In the genomic region with DNA sequence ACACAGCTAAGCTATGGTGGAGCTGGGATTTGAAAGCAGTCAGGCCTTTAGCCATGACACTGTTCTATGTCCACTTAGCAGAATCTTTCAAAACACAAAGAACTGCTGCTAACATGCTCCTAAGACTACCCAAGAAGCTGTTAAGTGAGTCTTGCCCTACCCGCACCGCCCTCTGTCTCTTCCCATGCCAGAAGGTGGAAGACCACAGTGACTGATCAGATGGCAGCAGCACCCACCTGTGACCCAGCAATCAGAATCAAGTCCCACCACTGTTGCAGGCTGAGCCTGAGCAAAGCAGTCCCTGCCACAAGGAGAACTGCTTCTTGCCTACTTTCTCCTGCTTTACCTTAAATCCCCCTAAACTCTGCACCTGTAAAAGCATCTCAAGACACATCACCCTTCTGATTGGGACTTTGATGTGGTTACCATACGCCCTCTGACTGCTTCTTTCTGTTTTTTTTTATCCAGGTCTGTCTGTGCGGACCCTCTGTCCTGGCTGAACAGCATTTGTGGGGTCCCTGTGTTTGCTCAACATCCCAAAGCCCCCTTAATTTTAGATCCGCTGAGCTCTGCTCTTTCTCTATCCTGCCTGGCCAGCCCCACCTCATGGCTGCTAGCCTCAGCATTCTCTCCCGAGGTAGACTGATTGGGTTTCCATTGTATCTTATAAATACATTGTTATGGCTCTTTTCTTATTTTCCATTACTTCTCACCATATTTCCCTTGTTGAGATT, we compare ENCODE assay signal across 27 cellular contexts.
"Had no signal": no experiment of that assay in that cellular context is flagged by ENCODE, and none has a peak within 500 bp of the region (broad histone marks: within the 10 kb centered on the region; RNA-seq: fewer than 3 reads in every experiment).

No MANE protein-coding gene starts in this region.

- H3K9me3 Mint-ChIP-seq: immature natural killer cell; stimulated activated memory B cell treated with anti-CD40 and anti-IgM and Interleukin-4, amounts not matched to agents 10 μg/mL and 1 μg/mL and 100 μg/mL, for 72 hours; T-helper 1 cell treated with Interleukin-12 subunit alpha and Interleukin-12 subunit beta and Interleukin-4 antibody, amounts not matched to agents 30 μg/mL and 1 μg/mL, for 36 hours had no signal

- H3K4me3 Mint-ChIP-seq: activated naive CD8-positive, alpha-beta T cell; activated T-cell treated with anti-CD3 and anti-CD28 coated beads, Interleukin-2, amount 50 U/mL, for 72 hours; immature natural killer cell; nephron progenitor cell; stimulated activated memory B cell treated with anti-CD40 and anti-IgM and Interleukin-4, amounts not matched to agents 10 μg/mL and 1 μg/mL and 100 μg/mL, for 72 hours; T-helper 1 cell treated with Interleukin-12 subunit alpha and Interleukin-12 subunit beta and Interleukin-4 antibody, amounts not matched to agents 30 μg/mL and 1 μg/mL, for 36 hours had no signal

- DNase-seq: activated CD4-positive, CD25-positive, alpha-beta regulatory T cell treated with anti-CD3 and anti-CD28 coated beads, Interleukin-2, amount 50 U/mL, for 72 hours; activated naive CD4-positive, alpha-beta T cell treated with Interleukin-2 at 50 U/mL for 16 hours; activated T-cell treated with anti-CD3 and anti-CD28 coated beads for 4 hours; activated T-cell treated with anti-CD3 and anti-CD28 coated beads, Interleukin-2, amount 50 U/mL, for 72 hours; brain microvascular endothelial cell; dorsolateral prefrontal cortex; foreskin keratinocyte; heart left ventricle; hypothalamus; immature natural killer cell; kidney; left colon; mammary epithelial cell; nephron progenitor cell; pancreas; psoas muscle; stimulated activated CD4-positive, alpha-beta T cell treated with anti-CD3 and anti-CD28 coated beads, Interleukin-1b, Interleukin-23, amount 100 ng/mL, for 48 hours; stimulated activated CD4-positive, alpha-beta T cell treated with anti-CD3 and anti-CD28 coated beads, Interleukin-4, amount 100 ng/mL, for 4 hours; stimulated activated CD8-positive, alpha-beta memory T cell treated with anti-CD3 and anti-CD28 coated beads, Interleukin-4, amount 100 ng/mL, for 48 hours; stomach; transverse colon had no signal

- H3K27ac ChIP-seq: ascending aorta, brain microvascular endothelial cell, coronary artery, dorsolateral prefrontal cortex, foreskin keratinocyte, heart left ventricle, pancreas, psoas muscle, stomach, transverse colon had no signal

- H3K9me3 ChIP-seq: ascending aorta, heart left ventricle, pancreas, psoas muscle, stomach, transverse colon had no signal

- H3K4me3 ChIP-seq: ascending aorta, coronary artery, dorsolateral prefrontal cortex, heart left ventricle, pancreas, psoas muscle, smooth muscle cell, stomach, transverse colon had no signal

- H3K27me3 ChIP-seq: ascending aorta, brain microvascular endothelial cell, dorsolateral prefrontal cortex, foreskin keratinocyte, heart left ventricle, pancreas, stomach, transverse colon had no signal

- H3K36me3 Mint-ChIP-seq: activated naive CD8-positive, alpha-beta T cell; immature natural killer cell; stimulated activated memory B cell treated with anti-CD40 and anti-IgM and Interleukin-4, amounts not matched to agents 10 μg/mL and 1 μg/mL and 100 μg/mL, for 72 hours had no signal

- H3K27me3 Mint-ChIP-seq: activated naive CD8-positive, alpha-beta T cell; stimulated activated memory B cell treated with anti-CD40 and anti-IgM and Interleukin-4, amounts not matched to agents 10 μg/mL and 1 μg/mL and 100 μg/mL, for 72 hours had no signal

- H3K27ac Mint-ChIP-seq: activated naive CD8-positive, alpha-beta T cell; activated T-cell treated with anti-CD3 and anti-CD28 coated beads, Interleukin-2, amount 50 U/mL, for 72 hours; nephron progenitor cell; stimulated activated memory B cell treated with anti-CD40 and anti-IgM and Interleukin-4, amounts not matched to agents 10 μg/mL and 1 μg/mL and 100 μg/mL, for 72 hours; T-helper 1 cell treated with Interleukin-12 subunit alpha and Interleukin-12 subunit beta and Interleukin-4 antibody, amounts not matched to agents 30 μg/mL and 1 μg/mL, for 36 hours had no signal

- ATAC-seq: foreskin keratinocyte; heart left ventricle; left colon; pancreas; psoas muscle; stimulated activated memory B cell treated with anti-CD40 and anti-IgM and Interleukin-4, amounts not matched to agents 10 μg/mL and 1 μg/mL and 100 μg/mL, for 72 hours had no signal

- H3K36me3 ChIP-seq: ascending aorta, brain microvascular endothelial cell, heart left ventricle, pancreas, stomach, transverse colon had no signal
